27 cellular contexts compared by ENCODE assay signal in the genomic region with DNA sequence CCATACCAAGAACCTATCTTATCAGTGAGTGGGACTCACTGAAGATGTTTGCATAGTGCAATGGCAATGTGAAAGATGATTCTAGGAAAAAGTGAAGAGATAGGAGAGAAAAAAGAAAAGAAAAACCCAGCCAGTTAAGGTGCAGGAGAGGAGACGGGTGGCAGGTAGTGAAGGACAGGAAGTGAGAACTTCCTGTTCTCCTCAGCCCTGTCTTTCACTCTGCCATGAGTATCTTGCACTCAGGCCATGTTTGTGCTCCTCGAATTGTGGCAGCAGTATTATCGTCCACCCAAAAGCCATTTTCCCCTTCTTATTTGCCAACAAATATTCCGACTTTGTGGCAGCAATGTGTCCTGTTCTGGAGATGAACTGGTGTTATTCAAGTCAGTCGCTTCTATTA. TPM values are rescaled to one million over a fixed set of nuclear protein-coding genes. Genes with fewer than 3 reads are reported as not detected.
"Had no signal": no experiment of that assay in that cellular context is flagged by ENCODE, and none has a peak within 500 bp of the region (broad histone marks: within the 10 kb centered on the region; RNA-seq: fewer than 3 reads in every experiment).

No MANE protein-coding gene starts in this region.

- H3K4me3 ChIP-seq: adrenal gland, breast epithelium, gastrocnemius medialis, heart left ventricle, left ventricle myocardium inferior, neural progenitor cell, psoas muscle, skin epidermis, testis, upper lobe of left lung had no signal

- H3K4me3 Mint-ChIP-seq: activated naive CD4-positive, alpha-beta T cell treated with anti-CD3 and anti-CD28 coated beads, Interleukin-2, amount 10 ng/mL, durations not matched to agents 7 days and 5 days; immature natural killer cell; neural progenitor cell had no signal

- H3K4me1 ChIP-seq: adrenal gland, breast epithelium, gastrocnemius medialis, heart left ventricle, left ventricle myocardium inferior, neural progenitor cell, psoas muscle, testis, upper lobe of left lung had no signal

- H3K27ac Mint-ChIP-seq: activated naive CD4-positive, alpha-beta T cell treated with anti-CD3 and anti-CD28 coated beads, Interleukin-2, amount 10 ng/mL, durations not matched to agents 7 days and 5 days; immature natural killer cell; neural progenitor cell had no signal

- H3K27ac ChIP-seq: adrenal gland, breast epithelium, gastrocnemius medialis, heart left ventricle, left ventricle myocardium inferior, neural progenitor cell, psoas muscle, skin epidermis, testis, upper lobe of left lung, WERI-Rb-1 had no signal

- H3K4me1 Mint-ChIP-seq: immature natural killer cell, neural progenitor cell had no signal

- H3K9me3 Mint-ChIP-seq: activated naive CD4-positive, alpha-beta T cell treated with anti-CD3 and anti-CD28 coated beads, Interleukin-2, amount 10 ng/mL, durations not matched to agents 7 days and 5 days; neural progenitor cell had no signal

- H3K36me3 ChIP-seq: adrenal gland, breast epithelium, gastrocnemius medialis, heart left ventricle, left ventricle myocardium inferior, neural progenitor cell, upper lobe of left lung, WERI-Rb-1 had no signal

- H2AFZ ChIP-seq: neural progenitor cell had no signal

- DNase-seq: activated CD4-positive, alpha-beta T cell treated with anti-CD3 and anti-CD28 coated beads for 1 hour; activated CD8-positive, alpha-beta memory T cell treated with anti-CD3 and anti-CD28 coated beads for 24 hours; activated CD8-positive, alpha-beta memory T cell treated with anti-CD3 and anti-CD28 coated beads, Interleukin-2, amount 50 U/mL, for 48 hours; activated effector memory CD4-positive, alpha-beta T cell treated with Interleukin-2 at 50 U/mL for 16 hours; activated naive CD4-positive, alpha-beta T cell treated with anti-CD3 and anti-CD28 coated beads, Interleukin-2, amount 10 ng/mL, durations not matched to agents 7 days and 5 days; activated T-cell treated with anti-CD3 and anti-CD28 coated beads, Interleukin-2, amount 50 U/mL, for 48 hours; adrenal gland; cerebellar nuclear complex; effector CD8-positive, alpha-beta T cell; gastrocnemius medialis; heart left ventricle; immature natural killer cell; kidney glomerular epithelial cell; left ventricle myocardium inferior; mammary epithelial cell; psoas muscle; right cardiac atrium; stimulated activated CD4-positive, alpha-beta T cell treated with anti-CD3 and anti-CD28 coated beads, Interleukin-15, amount 100 ng/mL, for 24 hours; stimulated activated CD4-positive, alpha-beta T cell treated with anti-CD3 and anti-CD28 coated beads, Interleukin-2, amount 100 ng/mL, for 48 hours; testis; upper lobe of left lung; WERI-Rb-1 had no signal

- H3K9me3 ChIP-seq: adrenal gland, breast epithelium, psoas muscle, testis had no signal

- H3K36me3 Mint-ChIP-seq: activated naive CD4-positive, alpha-beta T cell treated with anti-CD3 and anti-CD28 coated beads, Interleukin-2, amount 10 ng/mL, durations not matched to agents 7 days and 5 days; immature natural killer cell; neural progenitor cell had no signal

- ATAC-seq: esophagus mucosa, gastrocnemius medialis, heart left ventricle, psoas muscle, right cardiac atrium had no signal

- FAIRE-seq: astrocyte had no signal

- H3K4me2 ChIP-seq: neural progenitor cell had no signal

RNA-seq across cellular contexts. Expression of a gene that starts 8.6 kb away (rescaled TPM):
- total RNA-seq: mammary epithelial cell had no signal
- polyA plus RNA-seq: immature natural killer cell, mammary epithelial cell had no signal
